In genomic region chr12:54933381-54933780, GRCh38 we compare ENCODE assay signal across 12 cellular contexts. TPM values are rescaled to one million over a fixed set of nuclear protein-coding genes. Genes with fewer than 3 reads are reported as not detected.
DNase-seq lines count a peak whose midpoint lies in the region; ATAC-seq and TF ChIP-seq lines count a peak whose summit lies in the region.
"Had no signal": no experiment of that assay in that cellular context is flagged by ENCODE, and none has a peak within 500 bp of the region (broad histone marks: within the 10 kb centered on the region; RNA-seq: fewer than 3 reads in every experiment).

No MANE protein-coding gene starts in this region.

- no peak overlapping the region for H3K9ac ChIP-seq in H9 (ENCODE audit: extremely low read depth, insufficient read length, low read length)

- H2BK12ac ChIP-seq in H9 (ENCODE audit: insufficient read length, low read depth, low read length) = no peak overlapping the region

- H3K56ac ChIP-seq in H9 (ENCODE audit: insufficient read length, low read depth, low read length) = no peak overlapping the region

- H3K27ac ChIP-seq in H9 (ENCODE audit: insufficient read length, low read depth, low read length) = no peak overlapping the region
- H3K27ac ChIP-seq: left ventricle myocardium inferior had no signal

- no peak overlapping the region for H2BK15ac ChIP-seq in H9 (ENCODE audit: low read depth, low read length)

- no peak overlapping the region for H4K8ac ChIP-seq in H9 (replicated peaks; ENCODE audit: insufficient read length, low read depth, low read length)

- no peak overlapping the region for H3K23ac ChIP-seq in H9 (ENCODE audit: insufficient read length, low read depth, low read length)

- no peaks in the 10 kb centered on the region for H3K27me3 Mint-ChIP-seq in effector memory CD8-positive, alpha-beta T cell
- H3K27me3 Mint-ChIP-seq in H9 (ENCODE audit: low read depth) = peaks cover 35% of the 10 kb centered on the region

- no peak overlapping the region for H2BK20ac ChIP-seq in H9 (ENCODE audit: low read depth, low read length, poor library complexity, severe bottlenecking)

- no peak overlapping the region for H3T11ph ChIP-seq in H9 (ENCODE audit: low read length)

- no peak overlapping the region for H2BK5ac ChIP-seq in H9 (ENCODE audit: insufficient read length, low read length)

- H3K36me3 Mint-ChIP-seq in effector memory CD8-positive, alpha-beta T cell (ENCODE audit: insufficient read depth) = peaks cover 3% of the 10 kb centered on the region
- H3K36me3 Mint-ChIP-seq in H9 (ENCODE audit: insufficient read depth in 1 of 3, low read depth in 3 of 3) = peaks cover 16 to 24% (median 19%) of the 10 kb centered on the region in 3 experiments

- no peaks in the 10 kb centered on the region for H3K79me2 ChIP-seq in H9 (ENCODE audit: insufficient read depth, low read length)

- no peak overlapping the region for H2AK5ac ChIP-seq in H9 (ENCODE audit: insufficient read length, low read length)

- H3K9me3 ChIP-seq in H9 (ENCODE audit: control insufficient read depth, low read depth, low read length) = peaks cover 6% of the 10 kb centered on the region

- no peak overlapping the region for H4K5ac ChIP-seq in H9 (ENCODE audit: insufficient read length, low read depth, low read length)

- H3K27me3 ChIP-seq in H9 (ENCODE audit: insufficient read depth, low read length) = no peaks in the 10 kb centered on the region; the same call in 1 of the 2 replicates
- H3K27me3 ChIP-seq: MG63 had no signal

- peak overlapping the region; percentile 35 to 36 for H3K27ac Mint-ChIP-seq in effector memory CD8-positive, alpha-beta T cell
- no peak overlapping the region for H3K27ac Mint-ChIP-seq in H9

- TF ChIP-seq CTCF in H9 (conservative IDR thresholded peaks at IDR 0.05) = no peak

- H3K23me2 ChIP-seq in H9 (ENCODE audit: insufficient read length, low read depth, low read length, poor library complexity, severe bottlenecking) = no peaks in the 10 kb centered on the region

- no peak overlapping the region for H4K91ac ChIP-seq in H9 (ENCODE audit: insufficient read length, low read depth, low read length)

- H3K4ac ChIP-seq in H9 (ENCODE audit: low read depth, low read length) = no peak overlapping the region

- H2BK120ac ChIP-seq in H9 (ENCODE audit: low read depth, low read length, poor library complexity, severe bottlenecking) = no peak overlapping the region

- peaks cover 26 to 37% of the 10 kb centered on the region in 2 donors for H3K4me1 Mint-ChIP-seq in effector memory CD8-positive, alpha-beta T cell (ENCODE audit: low read depth in 2 of 2)
- peaks cover 0 to 3% of the 10 kb centered on the region in 2 experiments; a peak in 1 of 4 replicates for H3K4me1 Mint-ChIP-seq in H9

- peak; percentile 38 for ATAC-seq in GM18870 (IDR thresholded peaks at IDR 0.05; ENCODE audit: unreplicated experiment)
- ATAC-seq in effector memory CD8-positive, alpha-beta T cell (replicated peaks) = peak; percentile 55
- ATAC-seq: Panc1 had no signal

- no peak overlapping the region for H3K18ac ChIP-seq in H9 (ENCODE audit: insufficient read length, low read depth, low read length)

- H3K14ac ChIP-seq in H9 (ENCODE audit: insufficient read depth, low read length) = no peak overlapping the region

- no peaks in the 10 kb centered on the region for H3K4me1 ChIP-seq in H9 (ENCODE audit: insufficient read depth, low read length)
- H3K4me1 ChIP-seq: left ventricle myocardium inferior had no signal

- peaks cover 8 to 14% of the 10 kb centered on the region in 2 donors for H3K9me3 Mint-ChIP-seq in effector memory CD8-positive, alpha-beta T cell
- H3K9me3 Mint-ChIP-seq in H9 = peaks cover 23 to 31% of the 10 kb centered on the region in 2 experiments

- in situ Hi-C loops in ACHN (cut with HindIII; ENCODE audit: low pct_ligation_motif_present, low pct_unique_long_range_greater_than_20kb, low sequenced_read_pairs) = no loop called here

- no peak overlapping the region for H2AFZ ChIP-seq in H9 (ENCODE audit: low read length)

- DNase-seq in A172 (ENCODE audit: low spot score) = peak; percentile 89
- peak; percentile 9 for DNase-seq in SW480 (ENCODE audit: low spot score)
- DNase-seq in effector memory CD8-positive, alpha-beta T cell = no peak
- DNase-seq in DMS79 (lab: John Stamatoyannopoulos, UW) = no peak
- no peak for DNase-seq in ACHN
- no peak for DNase-seq in H9
- DNase-seq in cerebellar cortex (ENCODE audit: low spot score) = no peak
- DNase-seq: effector memory CD4-positive, alpha-beta T cell; left ventricle myocardium inferior had no signal

- H3K4me3 Mint-ChIP-seq in effector memory CD8-positive, alpha-beta T cell = peak overlapping the region in 1 of 2 donors; percentile 43
- H3K4me3 Mint-ChIP-seq in H9 = no peak overlapping the region

- no peaks in the 10 kb centered on the region for H3K79me1 ChIP-seq in H9 (ENCODE audit: insufficient read depth, low read depth, low read length, poor library complexity, severe bottlenecking)

- no peaks in the 10 kb centered on the region for H4K20me1 ChIP-seq in H9 (ENCODE audit: control insufficient read depth, insufficient read depth, insufficient read length)

- WGBS in H9 (ENCODE audit: extremely low coverage, insufficient read length, low lambda C conversion rate) = no CpG with 5 or more reads among the region's 1 CpG

- no peak overlapping the region for H3K4me2 ChIP-seq in H9 (ENCODE audit: insufficient read depth, insufficient read length, low read length)

RNA-seq across cellular contexts. Expression of gene TESPA1, which starts 51.2 kb away (rescaled TPM):
- total RNA-seq in A172 (2014; rRNA removed; shearing (Covaris generic)) = not detected in 2 replicates
- not detected in 2 replicates for total RNA-seq in H9 (2021)

Comparison
In these comparisons a context has a peak if more than half of its experiments do, and no peak if none do; other contexts are left out.
1. DNase-seq: peak in A172 (single experiment) and SW480 (single experiment); none in effector memory CD8-positive, alpha-beta T cell (0 of 3), DMS79 (single experiment), ACHN (single experiment), H9 (single experiment) and cerebellar cortex (single experiment).
2. H3K27ac Mint-ChIP-seq: peak in effector memory CD8-positive, alpha-beta T cell (2 of 2); none in H9 (0 of 3).